Comparison of ENCODE assay signal across 1 cellular context in genomic region chr9:93064392-93065124, GRCh38.
TF ChIP-seq lines count a peak whose summit lies in the region.

No MANE protein-coding gene starts in this region.

TF ChIP-seq in K562, 482 proteins besides CTCF, POLR2A, EP300 and RAD21 (continued from another document and continues in another):
- TF ChIP-seq, protein P1, sequence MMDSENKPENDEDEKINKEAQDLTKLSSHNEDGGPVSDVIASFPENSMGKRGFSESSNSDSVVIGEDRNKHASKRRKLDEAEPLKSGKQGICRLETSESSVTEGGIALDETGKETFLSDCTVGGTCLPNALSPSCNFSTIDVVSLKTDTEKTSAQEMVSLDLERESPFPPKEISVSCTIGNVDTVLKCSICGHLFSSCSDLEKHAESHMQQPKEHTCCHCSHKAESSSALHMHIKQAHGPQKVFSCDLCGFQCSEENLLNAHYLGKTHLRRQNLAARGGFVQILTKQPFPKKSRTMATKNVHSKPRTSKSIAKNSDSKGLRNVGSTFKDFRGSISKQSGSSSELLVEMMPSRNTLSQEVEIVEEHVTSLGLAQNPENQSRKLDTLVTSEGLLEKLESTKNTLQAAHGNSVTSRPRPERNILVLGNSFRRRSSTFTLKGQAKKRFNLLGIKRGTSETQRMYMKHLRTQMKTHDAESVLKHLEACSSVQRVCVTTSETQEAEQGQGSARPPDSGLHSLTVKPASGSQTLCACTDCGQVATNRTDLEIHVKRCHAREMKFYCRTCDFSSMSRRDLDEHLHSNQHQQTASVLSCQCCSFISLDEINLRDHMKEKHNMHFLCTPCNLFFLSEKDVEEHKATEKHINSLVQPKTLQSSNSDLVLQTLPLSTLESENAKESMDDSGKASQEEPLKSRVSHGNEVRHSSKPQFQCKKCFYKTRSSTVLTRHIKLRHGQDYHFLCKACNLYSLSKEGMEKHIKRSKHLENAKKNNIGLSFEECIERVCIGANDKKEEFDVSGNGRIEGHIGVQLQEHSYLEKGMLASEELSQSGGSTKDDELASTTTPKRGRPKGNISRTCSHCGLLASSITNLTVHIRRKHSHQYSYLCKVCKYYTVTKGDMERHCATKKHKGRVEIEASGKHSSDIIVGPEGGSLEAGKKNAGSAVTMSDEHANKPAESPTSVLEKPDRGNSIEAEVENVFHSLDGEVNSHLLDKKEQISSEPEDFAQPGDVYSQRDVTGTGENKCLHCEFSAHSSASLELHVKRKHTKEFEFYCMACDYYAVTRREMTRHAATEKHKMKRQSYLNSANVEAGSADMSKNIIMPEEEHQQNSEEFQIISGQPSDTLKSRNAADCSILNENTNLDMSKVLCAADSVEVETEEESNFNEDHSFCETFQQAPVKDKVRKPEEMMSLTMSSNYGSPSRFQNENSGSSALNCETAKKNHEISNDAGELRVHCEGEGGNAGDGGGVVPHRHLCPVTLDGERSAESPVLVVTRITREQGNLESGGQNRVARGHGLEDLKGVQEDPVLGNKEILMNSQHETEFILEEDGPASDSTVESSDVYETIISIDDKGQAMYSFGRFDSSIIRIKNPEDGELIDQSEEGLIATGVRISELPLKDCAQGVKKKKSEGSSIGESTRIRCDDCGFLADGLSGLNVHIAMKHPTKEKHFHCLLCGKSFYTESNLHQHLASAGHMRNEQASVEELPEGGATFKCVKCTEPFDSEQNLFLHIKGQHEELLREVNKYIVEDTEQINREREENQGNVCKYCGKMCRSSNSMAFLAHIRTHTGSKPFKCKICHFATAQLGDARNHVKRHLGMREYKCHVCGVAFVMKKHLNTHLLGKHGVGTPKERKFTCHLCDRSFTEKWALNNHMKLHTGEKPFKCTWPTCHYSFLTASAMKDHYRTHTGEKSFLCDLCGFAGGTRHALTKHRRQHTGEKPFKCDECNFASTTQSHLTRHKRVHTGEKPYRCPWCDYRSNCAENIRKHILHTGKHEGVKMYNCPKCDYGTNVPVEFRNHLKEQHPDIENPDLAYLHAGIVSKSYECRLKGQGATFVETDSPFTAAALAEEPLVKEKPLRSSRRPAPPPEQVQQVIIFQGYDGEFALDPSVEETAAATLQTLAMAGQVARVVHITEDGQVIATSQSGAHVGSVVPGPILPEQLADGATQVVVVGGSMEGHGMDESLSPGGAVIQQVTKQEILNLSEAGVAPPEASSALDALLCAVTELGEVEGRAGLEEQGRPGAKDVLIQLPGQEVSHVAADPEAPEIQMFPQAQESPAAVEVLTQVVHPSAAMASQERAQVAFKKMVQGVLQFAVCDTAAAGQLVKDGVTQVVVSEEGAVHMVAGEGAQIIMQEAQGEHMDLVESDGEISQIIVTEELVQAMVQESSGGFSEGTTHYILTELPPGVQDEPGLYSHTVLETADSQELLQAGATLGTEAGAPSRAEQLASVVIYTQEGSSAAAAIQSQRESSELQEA (IDR thresholded peaks at IDR 0.05; ENCODE audit: low read depth), result no peak
- no peak for TF ChIP-seq ZNF717 (CRISPR knock-in tag; IDR thresholded peaks at IDR 0.05)
- TF ChIP-seq, protein P2, sequence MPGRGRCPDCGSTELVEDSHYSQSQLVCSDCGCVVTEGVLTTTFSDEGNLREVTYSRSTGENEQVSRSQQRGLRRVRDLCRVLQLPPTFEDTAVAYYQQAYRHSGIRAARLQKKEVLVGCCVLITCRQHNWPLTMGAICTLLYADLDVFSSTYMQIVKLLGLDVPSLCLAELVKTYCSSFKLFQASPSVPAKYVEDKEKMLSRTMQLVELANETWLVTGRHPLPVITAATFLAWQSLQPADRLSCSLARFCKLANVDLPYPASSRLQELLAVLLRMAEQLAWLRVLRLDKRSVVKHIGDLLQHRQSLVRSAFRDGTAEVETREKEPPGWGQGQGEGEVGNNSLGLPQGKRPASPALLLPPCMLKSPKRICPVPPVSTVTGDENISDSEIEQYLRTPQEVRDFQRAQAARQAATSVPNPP (IDR thresholded peaks at IDR 0.05; ENCODE audit: borderline replicate concordance, insufficient read depth, insufficient read length), result no peak
- TF ChIP-seq ARHGAP35 (IDR thresholded peaks at IDR 0.05; ENCODE audit: partially characterized antibody), result no peak
- 0 out of 2 replicates have a peak, but pooled peaks have one; percentile 53 for TF ChIP-seq ZNF175 (CRISPR knock-in tag; IDR thresholded peaks at IDR 0.05; ENCODE audit: low read depth)
- peak; percentile 88 for TF ChIP-seq ZNF584 (CRISPR knock-in tag; IDR thresholded peaks at IDR 0.05; ENCODE audit: low read depth)
- TF ChIP-seq, protein P3, sequence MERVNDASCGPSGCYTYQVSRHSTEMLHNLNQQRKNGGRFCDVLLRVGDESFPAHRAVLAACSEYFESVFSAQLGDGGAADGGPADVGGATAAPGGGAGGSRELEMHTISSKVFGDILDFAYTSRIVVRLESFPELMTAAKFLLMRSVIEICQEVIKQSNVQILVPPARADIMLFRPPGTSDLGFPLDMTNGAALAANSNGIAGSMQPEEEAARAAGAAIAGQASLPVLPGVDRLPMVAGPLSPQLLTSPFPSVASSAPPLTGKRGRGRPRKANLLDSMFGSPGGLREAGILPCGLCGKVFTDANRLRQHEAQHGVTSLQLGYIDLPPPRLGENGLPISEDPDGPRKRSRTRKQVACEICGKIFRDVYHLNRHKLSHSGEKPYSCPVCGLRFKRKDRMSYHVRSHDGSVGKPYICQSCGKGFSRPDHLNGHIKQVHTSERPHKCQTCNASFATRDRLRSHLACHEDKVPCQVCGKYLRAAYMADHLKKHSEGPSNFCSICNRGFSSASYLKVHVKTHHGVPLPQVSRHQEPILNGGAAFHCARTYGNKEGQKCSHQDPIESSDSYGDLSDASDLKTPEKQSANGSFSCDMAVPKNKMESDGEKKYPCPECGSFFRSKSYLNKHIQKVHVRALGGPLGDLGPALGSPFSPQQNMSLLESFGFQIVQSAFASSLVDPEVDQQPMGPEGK (CRISPR knock-in tag; IDR thresholded peaks at IDR 0.05; ENCODE audit: borderline replicate concordance), result no peak
- peak; percentile 78 for TF ChIP-seq GABPB1 (CRISPR knock-in tag; IDR thresholded peaks at IDR 0.05)
- peak; percentile 45 for TF ChIP-seq RREB1 (CRISPR knock-in tag; IDR thresholded peaks at IDR 0.05)
- TF ChIP-seq LARP7 (IDR thresholded peaks at IDR 0.05), result no peak
- no peak for TF ChIP-seq EHMT2 (IDR thresholded peaks at IDR 0.05)
- TF ChIP-seq ESRRA (IDR thresholded peaks at IDR 0.05; ENCODE audit: borderline replicate concordance, low read depth), result peak; percentile 99
- TF ChIP-seq TFAP4 (CRISPR knock-in tag; IDR thresholded peaks at IDR 0.05; ENCODE audit: borderline replicate concordance), result peak; percentile 95
- 0 out of 2 replicates have a peak, but pooled peaks have one; percentile 24 for TF ChIP-seq DIDO1 (tag; IDR thresholded peaks at IDR 0.05; ENCODE audit: low read depth)
- peak; percentile 90 for TF ChIP-seq ETV5 (CRISPR knock-in tag; IDR thresholded peaks at IDR 0.05; ENCODE audit: low read depth)
- TF ChIP-seq SAP30 (IDR thresholded peaks at IDR 0.05; ENCODE audit: borderline replicate concordance, insufficient read depth, low read depth, low read length, poor library complexity, severe bottlenecking), result no peak
- no peak for TF ChIP-seq HSF4 (CRISPR knock-in tag; IDR thresholded peaks at IDR 0.05; ENCODE audit: borderline replicate concordance)
- TF ChIP-seq PML (IDR thresholded peaks at IDR 0.05; ENCODE audit: low read length), result no peak
- TF ChIP-seq CXXC5 (CRISPR knock-in tag; IDR thresholded peaks at IDR 0.05), result no peak
- no peak for TF ChIP-seq HDGF (IDR thresholded peaks at IDR 0.05)
- no peak for TF ChIP-seq BCOR (IDR thresholded peaks at IDR 0.05)
- peak; percentile 14; the same call in 1 of the 2 replicates for TF ChIP-seq ATF3 (IDR thresholded peaks at IDR 0.05)
- TF ChIP-seq ATF3 (CRISPR knock-in tag; conservative IDR thresholded peaks at IDR 0.05), result no peak
- TF ChIP-seq CEBPG (CRISPR knock-in tag; IDR thresholded peaks at IDR 0.05), result 0 out of 2 replicates have a peak, but pooled peaks have one; percentile 9
- no peak for TF ChIP-seq CEBPG (tag; conservative IDR thresholded peaks at IDR 0.05 in 1 of 2, IDR thresholded peaks at IDR 0.05 in 1 of 2)
- TF ChIP-seq ZNF561 (CRISPR knock-in tag; conservative IDR thresholded peaks at IDR 0.05), result no peak
- TF ChIP-seq HDAC2 (IDR thresholded peaks at IDR 0.05), result peak; percentile 49; the same call in 1 of the 2 replicates
- TF ChIP-seq CBFA2T3 (IDR thresholded peaks at IDR 0.05), result peak; percentile 58
- no peak for TF ChIP-seq POLR2AphosphoS2 (IDR thresholded peaks at IDR 0.05; ENCODE audit: low read length)
- TF ChIP-seq ZNF224 (CRISPR knock-in tag; IDR thresholded peaks at IDR 0.05), result no peak
- TF ChIP-seq TCF3 (CRISPR knock-in tag; IDR thresholded peaks at IDR 0.05), result peak; percentile 71
- peak; percentile 18; the same call in 1 of the 2 replicates for TF ChIP-seq MAFF (IDR thresholded peaks at IDR 0.05; ENCODE audit: low read length)
- peak; percentile 90 for TF ChIP-seq HMBOX1 (IDR thresholded peaks at IDR 0.05)
- TF ChIP-seq HMG20A (CRISPR knock-in tag; conservative IDR thresholded peaks at IDR 0.05), result no peak
- TF ChIP-seq, protein P4, sequence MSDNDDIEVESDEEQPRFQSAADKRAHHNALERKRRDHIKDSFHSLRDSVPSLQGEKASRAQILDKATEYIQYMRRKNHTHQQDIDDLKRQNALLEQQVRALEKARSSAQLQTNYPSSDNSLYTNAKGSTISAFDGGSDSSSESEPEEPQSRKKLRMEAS (CRISPR knock-in tag; IDR thresholded peaks at IDR 0.05), result peak; percentile 70
- no peak for TF ChIP-seq PTBP1 (IDR thresholded peaks at IDR 0.05; ENCODE audit: low read depth, low read length)
- TF ChIP-seq EP400 (IDR thresholded peaks at IDR 0.05), result no peak
- TF ChIP-seq ILF3 (IDR thresholded peaks at IDR 0.05; ENCODE audit: borderline replicate concordance), result no peak
- TF ChIP-seq CHD1 (IDR thresholded peaks at IDR 0.05; ENCODE audit: low read length), result no peak
- TF ChIP-seq MIER1 (IDR thresholded peaks at IDR 0.05; ENCODE audit: low read depth), result no peak
